In genomic region chr1:45101947-45102346, GRCh38 we compare ENCODE assay signal across 8 cellular contexts.
"Had no signal": no experiment of that assay in that cellular context is flagged by ENCODE, and none has a peak within 500 bp of the region (broad histone marks: within the 10 kb centered on the region; RNA-seq: fewer than 3 reads in every experiment).

No MANE protein-coding gene starts in this region.

- FAIRE-seq: G401.6, GM12878, GM12891, GM12892, GM18507, GM19239 had no signal

- DNase-seq: GDM1, GF-D8 had no signal

- ATAC-seq: GM12878 had no signal

- H3K4me3 ChIP-seq: GM12878 had no signal
